ENCODE assay signal across 13 cellular contexts in the genomic region with DNA sequence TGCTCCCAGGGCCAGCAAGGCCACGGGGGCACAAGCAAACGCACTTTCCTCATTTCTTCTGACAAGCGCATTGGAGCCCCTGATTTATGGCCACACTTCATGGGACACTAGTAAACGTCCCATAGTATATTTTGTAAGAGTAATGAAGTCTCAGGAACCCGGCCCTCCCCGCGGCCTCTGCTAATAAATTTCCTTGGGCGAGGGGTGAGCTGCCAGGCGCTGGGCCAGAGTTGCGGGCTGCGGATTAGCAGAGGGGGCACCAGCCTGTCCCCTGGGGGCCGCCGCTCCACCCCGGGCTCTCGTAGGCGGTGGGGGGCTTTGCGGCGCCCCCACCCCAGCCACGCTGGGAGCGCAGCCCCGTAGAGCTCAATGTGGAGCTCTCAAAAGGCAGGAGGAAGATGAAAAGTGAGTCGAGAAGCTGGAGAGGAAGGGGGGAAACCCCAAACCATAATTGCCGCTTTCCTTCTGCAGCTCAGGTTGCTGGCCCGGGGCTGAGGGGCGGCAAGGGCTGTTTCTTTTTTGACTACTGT.
A peak's percentile ranks its signal among the peaks of the same experiment; 100 is the strongest.
DNase-seq lines count a peak whose midpoint lies in the region; ATAC-seq, FAIRE-seq and TF ChIP-seq lines count a peak whose summit lies in the region.
"Had no signal": no experiment of that assay in that cellular context is flagged by ENCODE, and none has a peak within 500 bp of the region (broad histone marks: within the 10 kb centered on the region; RNA-seq: fewer than 3 reads in every experiment).

No MANE protein-coding gene starts in this region.

- DNase-seq in GM23338 (ENCODE audit: low spot score) (peak; percentile 37), astrocyte (ENCODE audit: low read depth) (no peak), osteoblast (ENCODE audit: insufficient read length, low spot score, missing footprints) (peak; percentile 81), HuH-7.5 (ENCODE audit: low spot score) (no peak), NCI-H1694 (lab: John Stamatoyannopoulos, UW) (no peak), NCI-H1105 (lab: John Stamatoyannopoulos, UW) (no peak)
- DNase-seq: NCI-H1092 treated with DMSO at 0.1 percent for 48 hours; NCI-H524; stimulated activated CD4-positive, alpha-beta T cell treated with anti-CD3 and anti-CD28 coated beads, Interleukin-4, amount 100 ng/mL, for 1 hour; stimulated activated naive CD4-positive, alpha-beta T cell treated with Interleukin-2 at 50 U/mL for 16 hours had no signal

- no peaks in the 10 kb centered on the region for H3K79me2 ChIP-seq in GM23338 (replicated peaks; ENCODE audit: insufficient read depth)
- H3K79me2 ChIP-seq in astrocyte (ENCODE audit: insufficient read depth, low read length): no peaks in the 10 kb centered on the region
- no peaks in the 10 kb centered on the region for H3K79me2 ChIP-seq in osteoblast (ENCODE audit: insufficient read depth, low read length)

- no peaks in the 10 kb centered on the region for H3F3A ChIP-seq in GM23338 (replicated peaks; ENCODE audit: low read depth)

- peak overlapping the region in 6 of 11 experiments; percentile 34 to 53 (median 42); a peak in 7 of 22 replicates for H3K9ac ChIP-seq in BLaER1 treated with 17β-estradiol and CSF1 and Interleukin-3, amounts not matched to agents 10 nM and 100 nM
- H3K9ac ChIP-seq in astrocyte (ENCODE audit: low read length): no peak overlapping the region

- TF ChIP-seq CTCF in GM23338 (conservative IDR thresholded peaks at IDR 0.05; ENCODE audit: low read depth in 2 of 2) (no peak), astrocyte (IDR thresholded peaks at IDR 0.05; ENCODE audit: insufficient read depth, low read depth, low read length) (no peak), osteoblast (IDR thresholded peaks at IDR 0.05; ENCODE audit: extremely low read depth, low read depth, low read length) (no peak)

- H3K9me3 Mint-ChIP-seq in GM23338: no peaks in the 10 kb centered on the region
- H3K9me3 Mint-ChIP-seq in astrocyte (ENCODE audit: unreplicated experiment): no peaks in the 10 kb centered on the region

- peak overlapping the region in 1 of 10 experiments; percentile 50; a peak in 5 of 20 replicates for H3K4me3 ChIP-seq in BLaER1 treated with 17β-estradiol and CSF1 and Interleukin-3, amounts not matched to agents 10 nM and 100 nM
- H3K4me3 ChIP-seq in GM23338 (no peak overlapping the region), astrocyte (ENCODE audit: insufficient read depth, low read depth, low read length) (no peak overlapping the region), osteoblast (ENCODE audit: insufficient read depth, low read length) (peak overlapping the region; percentile 63)

- H2AFZ ChIP-seq in GM23338: peak overlapping the region; percentile 97
- H2AFZ ChIP-seq in astrocyte (ENCODE audit: low read depth, low read length): peak overlapping the region; percentile 10
- peak overlapping the region; percentile 51 for H2AFZ ChIP-seq in osteoblast (ENCODE audit: low read length)

- H3K4me3 Mint-ChIP-seq in GM23338 (no peak overlapping the region), astrocyte (ENCODE audit: unreplicated experiment) (no peak overlapping the region)

- no peaks in the 10 kb centered on the region for H3K9me3 ChIP-seq in BLaER1 treated with 17β-estradiol and CSF1 and Interleukin-3, amounts not matched to agents 10 nM and 100 nM (replicated peaks in 1 of 11)
- H3K9me3 ChIP-seq in astrocyte (ENCODE audit: insufficient read depth, low read depth, low read length) (no peaks in the 10 kb centered on the region), osteoblast (ENCODE audit: low read depth, low read length) (no peaks in the 10 kb centered on the region)

- H3K27ac Mint-ChIP-seq in GM23338: no peak overlapping the region
- no peak overlapping the region for H3K27ac Mint-ChIP-seq in astrocyte (ENCODE audit: unreplicated experiment)

- H3K4me2 ChIP-seq in BLaER1 treated with 17β-estradiol and CSF1 and Interleukin-3, amounts not matched to agents 10 nM and 100 nM: peak overlapping the region; percentile 59 to 85 (median 77)
- H3K4me2 ChIP-seq in GM23338 (no peak overlapping the region), astrocyte (ENCODE audit: low read length) (peak overlapping the region; percentile 70), osteoblast (ENCODE audit: insufficient read depth, low read length) (peak overlapping the region; percentile 77)

- ATAC-seq in GM23338 (peak; percentile 28), GM21529 (IDR thresholded peaks at IDR 0.05; ENCODE audit: unreplicated experiment) (no peak)
- ATAC-seq: HCT116 had no signal

- peaks cover 24% of the 10 kb centered on the region for H3K4me1 Mint-ChIP-seq in GM23338
- H3K4me1 Mint-ChIP-seq in astrocyte (ENCODE audit: low read depth, unreplicated experiment): no peaks in the 10 kb centered on the region

- peaks cover 6 to 32% (median 19%) of the 10 kb centered on the region in 10 experiments for H3K4me1 ChIP-seq in BLaER1 treated with 17β-estradiol and CSF1 and Interleukin-3, amounts not matched to agents 10 nM and 100 nM
- H3K4me1 ChIP-seq in GM23338 (ENCODE audit: insufficient read depth) (peaks cover 15% of the 10 kb centered on the region), astrocyte (ENCODE audit: insufficient read depth, low read length) (no peaks in the 10 kb centered on the region), osteoblast (ENCODE audit: insufficient read depth, low read length) (peaks cover 4% of the 10 kb centered on the region)

- H3K27me3 Mint-ChIP-seq in GM23338 (ENCODE audit: insufficient read depth, low read depth, poor library complexity) (peaks cover 8% of the 10 kb centered on the region), astrocyte (ENCODE audit: low read depth, unreplicated experiment) (peaks cover 27% of the 10 kb centered on the region)

- H3K9me2 ChIP-seq in GM23338 (ENCODE audit: insufficient read depth): peaks cover 3% of the 10 kb centered on the region; the same call in 1 of the 2 replicates

- no peak for FAIRE-seq in astrocyte (lab: Jason Lieb, UNC)

- H3K27ac ChIP-seq in BLaER1 treated with 17β-estradiol and CSF1 and Interleukin-3, amounts not matched to agents 10 nM and 100 nM: no peak overlapping the region
- H3K27ac ChIP-seq in GM23338 (ENCODE audit: low read depth) (no peak overlapping the region), astrocyte (ENCODE audit: low read depth, low read length) (no peak overlapping the region), osteoblast (ENCODE audit: low read depth, low read length) (no peak overlapping the region)

- peaks cover 18 to 53% (median 35%) of the 10 kb centered on the region in 11 experiments for H3K27me3 ChIP-seq in BLaER1 treated with 17β-estradiol and CSF1 and Interleukin-3, amounts not matched to agents 10 nM and 100 nM
- H3K27me3 ChIP-seq in GM23338 (ENCODE audit: insufficient read depth): no peaks in the 10 kb centered on the region
- peaks cover 5% of the 10 kb centered on the region for H3K27me3 ChIP-seq in astrocyte (ENCODE audit: insufficient read depth, low read length)
- peaks cover 23% of the 10 kb centered on the region for H3K27me3 ChIP-seq in osteoblast (ENCODE audit: insufficient read depth, low read length)

- no peaks in the 10 kb centered on the region for H4K20me1 ChIP-seq in BLaER1 treated with 17β-estradiol and CSF1 and Interleukin-3, amounts not matched to agents 10 nM and 100 nM
- H4K20me1 ChIP-seq in GM23338 (replicated peaks; ENCODE audit: insufficient read depth) (no peaks in the 10 kb centered on the region), astrocyte (ENCODE audit: insufficient read depth, low read length) (no peaks in the 10 kb centered on the region), osteoblast (ENCODE audit: insufficient read depth, low read length) (no peaks in the 10 kb centered on the region)

- H3K36me3 ChIP-seq in BLaER1 treated with 17β-estradiol and CSF1 and Interleukin-3, amounts not matched to agents 10 nM and 100 nM: no peaks in the 10 kb centered on the region
- H3K36me3 ChIP-seq in GM23338 (ENCODE audit: insufficient read depth) (no peaks in the 10 kb centered on the region), astrocyte (ENCODE audit: insufficient read depth, low read length) (no peaks in the 10 kb centered on the region), osteoblast (ENCODE audit: insufficient read depth, low read length) (no peaks in the 10 kb centered on the region)

- H3K36me3 Mint-ChIP-seq in GM23338 (ENCODE audit: low read depth) (no peaks in the 10 kb centered on the region), astrocyte (ENCODE audit: low read depth, unreplicated experiment) (no peaks in the 10 kb centered on the region)

TF ChIP-seq in GM23338, 12 proteins besides CTCF, POLR2A, EP300 and RAD21 (continues in another document):
- no peak for TF ChIP-seq ZNF114 (CRISPR knock-in tag; IDR thresholded peaks at IDR 0.05)
- TF ChIP-seq CREB1 (CRISPR knock-in tag; IDR thresholded peaks at IDR 0.05; ENCODE audit: low read depth): no peak
- TF ChIP-seq STAT1 (IDR thresholded peaks at IDR 0.05; ENCODE audit: unreplicated experiment): no peak

Comparison
In these comparisons a context has a peak if more than half of its experiments do, and no peak if none do; other contexts are left out.
1. DNase-seq: peak in GM23338 (single experiment) and osteoblast (single experiment); none in astrocyte (single experiment), HuH-7.5 (single experiment), NCI-H1694 (single experiment) and NCI-H1105 (single experiment).
2. H2AFZ ChIP-seq: peak in every context shown above with its lines; median percentile 97 in GM23338; 51 in osteoblast; 10 in astrocyte.